In the genomic region with DNA sequence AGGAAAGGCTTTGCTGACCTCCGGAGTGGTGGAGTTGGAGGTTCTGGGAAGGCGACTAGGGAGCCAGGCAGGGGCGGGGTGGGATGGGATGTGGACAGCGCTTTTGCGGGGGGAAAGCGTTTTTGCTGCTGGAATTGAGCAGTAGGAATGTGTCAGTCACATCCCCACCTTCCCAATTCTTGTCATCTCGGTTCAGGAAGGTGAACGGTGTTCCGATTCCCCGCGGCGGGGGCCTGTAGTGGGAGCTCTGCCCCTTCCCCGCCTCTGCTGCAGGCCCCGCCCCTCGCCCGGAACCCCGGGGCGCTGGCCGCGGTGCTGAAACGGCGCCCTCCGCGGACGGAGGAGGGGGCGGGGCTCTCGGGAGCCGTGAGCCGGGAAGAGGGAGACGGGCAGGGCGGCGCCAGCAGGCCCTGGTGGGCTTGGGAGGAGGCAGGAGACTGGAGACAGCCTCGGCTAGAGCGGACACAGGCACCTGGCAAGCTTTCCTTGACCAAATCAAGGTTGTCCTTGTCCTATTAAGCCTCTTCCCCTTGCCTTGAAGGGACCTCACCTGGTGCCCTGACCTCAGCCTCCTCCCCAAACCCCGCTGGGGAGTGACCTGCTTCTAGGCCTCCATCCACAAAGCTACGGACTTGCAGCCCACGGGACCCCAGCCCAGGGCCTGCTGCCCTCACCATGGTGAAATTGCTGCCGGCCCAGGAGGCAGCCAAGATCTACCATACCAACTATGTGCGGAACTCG, we compare ENCODE assay signal across 9 cellular contexts. TPM values are rescaled to one million over a fixed set of nuclear protein-coding genes. Genes with fewer than 3 reads are reported as not detected.
A peak's percentile ranks its signal among the peaks of the same experiment; 100 is the strongest.
DNase-seq lines count a peak whose midpoint lies in the region; ATAC-seq and TF ChIP-seq lines count a peak whose summit lies in the region.
"Had no signal": no experiment of that assay in that cellular context is flagged by ENCODE, and none has a peak within 500 bp of the region (broad histone marks: within the 10 kb centered on the region; RNA-seq: fewer than 3 reads in every experiment).

A gene (plus strand): TSS at position 357 of the 741 bp plus-strand sequence. CDS start 319 bp downstream, at position 676.

- H3K27ac ChIP-seq in left lung: no peak within 1 kb of the TSS
- H3K27ac ChIP-seq in sigmoid colon: no peak within 1 kb of the TSS
- H3K27ac ChIP-seq: HL-60 had no signal

- POLR2A ChIA-PET in MCF 10A (lab: Yijun Ruan, JAX): no interaction called here

- H3K36me3 Mint-ChIP-seq in MCF 10A (ENCODE audit: insufficient read depth, unreplicated experiment): no peaks in the 10 kb centered on the region

- no peaks in the 10 kb centered on the region for H3K36me3 ChIP-seq in MG63
- no peaks in the 10 kb centered on the region for H3K36me3 ChIP-seq in left lung
- no peaks in the 10 kb centered on the region for H3K36me3 ChIP-seq in sigmoid colon

- TF ChIP-seq CTCF in MCF 10A (IDR thresholded peaks at IDR 0.05; ENCODE audit: unreplicated experiment) (no peak), left lung (IDR thresholded peaks at IDR 0.05) (no peak), sigmoid colon (IDR thresholded peaks at IDR 0.05) (no peak)

- H3K4me1 ChIP-seq in left lung (peaks cover 4 to 6% of the 10 kb centered on the region in 2 donors), sigmoid colon (peaks cover 0 to 8% (median 3%) of the 10 kb centered on the region in 4 donors)

- BruUV-seq in MCF 10A (replicated peaks; lab: Mats Ljungman, UMichigan): no TSS peak

- intact Hi-C loops in MCF 10A (cut with micrococcal nuclease) (no loop called here), left lung (cut with DNase I) (no loop called here), sigmoid colon (cut with DNase I) (no loop called here)

- DNase-seq in D341Med (ENCODE audit: low spot score): peak; percentile 70
- DNase-seq in MG63: peak; percentile 45
- peak; percentile 15 for DNase-seq in T follicular helper cell (ENCODE audit: low read depth)
- peak; percentile 54 for DNase-seq in MCF 10A (ENCODE audit: unreplicated experiment)
- peak in 1 of 2 donors; percentile 90 for DNase-seq in left lung
- DNase-seq in stimulated activated CD8-positive, alpha-beta memory T cell treated with anti-CD3 and anti-CD28 coated beads, Interleukin-4, amount 100 ng/mL, for 48 hours: peak; percentile 73
- no peak for DNase-seq in sigmoid colon

- ATAC-seq in left lung (peak; percentile 99), HG02870 (IDR thresholded peaks at IDR 0.05; ENCODE audit: unreplicated experiment) (no peak)

- CTCF ChIA-PET in MCF 10A (lab: Yijun Ruan, JAX): interaction anchor here (0.7 kb wide), 1 partner anchor 46 kb away, joined by 3 read pairs; no protein-coding TSS in a partner anchor

- TF ChIP-seq POLR2A in sigmoid colon (IDR thresholded peaks at IDR 0.05): no peak

- H3K27me3 Mint-ChIP-seq in MCF 10A (ENCODE audit: insufficient read depth, unreplicated experiment): peaks cover 13% of the 10 kb centered on the region

- H3K9me3 Mint-ChIP-seq in MCF 10A (ENCODE audit: unreplicated experiment): no peaks in the 10 kb centered on the region

- 12 to 13% methylated on average over 40 of the region's 40 CpGs for WGBS in sigmoid colon, 2 donors

- no peak within 1 kb of the TSS for H3K27ac Mint-ChIP-seq in MCF 10A (ENCODE audit: low read depth, unreplicated experiment)

- H3K27me3 ChIP-seq in MG63 (0 out of 2 replicates have a peak, but pooled peaks cover 2% of the 10 kb centered on the region), left lung (peaks cover 0 to 44% of the 10 kb centered on the region in 2 donors), sigmoid colon (peaks cover 0 to 26% (median 15%) of the 10 kb centered on the region in 3 donors)

- no peak for TF ChIP-seq EP300 in sigmoid colon (IDR thresholded peaks at IDR 0.05)

- no peaks in the 10 kb centered on the region for H3K9me3 ChIP-seq in MG63
- H3K9me3 ChIP-seq in left lung: no peaks in the 10 kb centered on the region
- no peaks in the 10 kb centered on the region for H3K9me3 ChIP-seq in sigmoid colon

- H3K4me3 ChIP-seq in MG63 (0 out of 2 replicates have a peak within 1 kb of the TSS, but pooled peaks have one; percentile 13), left lung (no peak within 1 kb of the TSS), sigmoid colon (peak within 1 kb of the TSS in 2 of 4 donors; percentile 19)

- H3K4me3 Mint-ChIP-seq in MCF 10A (ENCODE audit: unreplicated experiment): peak within 1 kb of the TSS; percentile 57

- no peaks in the 10 kb centered on the region for H3K4me1 Mint-ChIP-seq in MCF 10A (ENCODE audit: insufficient read depth, unreplicated experiment)

RNA-seq across cellular contexts. Expression of the gene that starts here (rescaled TPM):
- not detected in 2 replicates for total RNA-seq in MG63 (2014; rRNA removed; shearing (Covaris generic); ENCODE audit: low replicate concordance)
- total RNA-seq in MCF 10A (2022) (not detected in 2 replicates), left lung (not detected), sigmoid colon (under 1 TPM in 1 of 4 donors, not detected in 3; 0.27 TPM)
- under 1 TPM in 2 of 3 donors, not detected in 1; 0.12 to 0.46 TPM for polyA plus RNA-seq in sigmoid colon

Comparison
In these comparisons a context has a peak if more than half of its experiments do, and no peak if none do; other contexts are left out.
1. Peak in DNase-seq and H3K4me3 ChIP-seq in MG63; RNA of the gene not detected or under 1 TPM.
2. Peak in DNase-seq in MCF 10A; RNA of the gene not detected or under 1 TPM.
3. Peak in ATAC-seq in left lung; RNA of the gene not detected or under 1 TPM.